In the genomic region with DNA sequence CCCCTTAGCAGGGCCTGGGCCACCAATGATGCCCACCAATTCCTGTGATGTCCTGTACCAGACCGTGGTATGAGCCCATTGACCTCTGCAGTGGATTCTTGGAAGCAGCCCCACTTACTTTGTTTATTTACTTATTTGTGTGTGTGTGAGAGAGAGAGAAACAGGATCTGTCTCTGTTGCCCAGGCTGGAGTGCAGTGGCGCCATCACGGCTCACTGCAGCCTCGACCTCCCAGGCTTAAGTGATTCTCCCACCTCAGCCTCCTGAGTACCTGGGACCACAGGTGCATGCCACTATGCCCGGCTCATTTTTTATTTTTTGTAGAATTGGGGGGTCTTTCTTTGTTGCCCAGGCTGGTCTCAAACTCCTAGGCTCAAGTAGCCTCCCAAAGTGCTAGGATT, we compare ENCODE assay signal across 18 cellular contexts. TPM values are rescaled to one million over a fixed set of nuclear protein-coding genes. Genes with fewer than 3 reads are reported as not detected.
DNase-seq lines count a peak whose midpoint lies in the region; ATAC-seq and TF ChIP-seq lines count a peak whose summit lies in the region.
"Had no signal": no experiment of that assay in that cellular context is flagged by ENCODE, and none has a peak within 500 bp of the region (broad histone marks: within the 10 kb centered on the region; RNA-seq: fewer than 3 reads in every experiment).

No MANE protein-coding gene starts in this region.

- intact Hi-C loops in dorsolateral prefrontal cortex (cut with DNase I), result loop anchor here (5.0 kb wide), 1 partner anchor 39 kb away; no protein-coding TSS in a partner anchor
- intact Hi-C loops in tibial artery (cut with DNase I; ENCODE audit: low total_unique reads), result no loop called here
- intact Hi-C loops in left ventricle myocardium inferior (cut with micrococcal nuclease), result no loop called here

- peaks cover 30% of the 10 kb centered on the region for H3K4me1 ChIP-seq in SJSA1 (replicated peaks)
- peaks cover 0 to 89% (median 48%) of the 10 kb centered on the region in 4 donors for H3K4me1 ChIP-seq in tibial artery
- peaks cover 31% of the 10 kb centered on the region for H3K4me1 ChIP-seq in left ventricle myocardium inferior
- H3K4me1 ChIP-seq: right lobe of liver, thyroid gland had no signal

- H3K27me3 ChIP-seq in SJSA1 (replicated peaks) (no peaks in the 10 kb centered on the region), dorsolateral prefrontal cortex (no peaks in the 10 kb centered on the region), tibial artery (no peaks in the 10 kb centered on the region), left ventricle myocardium inferior (ENCODE audit: low read depth) (no peaks in the 10 kb centered on the region)
- H3K27me3 ChIP-seq: heart right ventricle, right lobe of liver, thyroid gland had no signal

- H3K36me3 ChIP-seq in SJSA1 (peaks cover 51% of the 10 kb centered on the region), tibial artery (peaks cover 0 to 12% (median 6%) of the 10 kb centered on the region in 3 donors), left ventricle myocardium inferior (peaks cover 11% of the 10 kb centered on the region)
- H3K36me3 ChIP-seq: thyroid gland had no signal

- H3K27ac ChIP-seq in SJSA1 (peak overlapping the region; percentile 70), dorsolateral prefrontal cortex (peak overlapping the region in 49 of 59 donors; percentile 13 to 90 (median 72)), tibial artery (peak overlapping the region; percentile 91 to 98), left ventricle myocardium inferior (replicated peaks) (no peak overlapping the region)
- H3K27ac ChIP-seq: C4-2B, KMS-11, thyroid gland had no signal

- peaks cover 41 to 77% (median 64%) of the 10 kb centered on the region in 3 donors for H3K4me1 Mint-ChIP-seq in naive B cell
- H3K4me1 Mint-ChIP-seq in stimulated activated naive CD8-positive, alpha-beta T cell treated with anti-CD3 and anti-CD28 coated beads, Interleukin-15, amount 100 ng/mL, for 72 hours, result peaks cover 75% of the 10 kb centered on the region

- H3K9me3 ChIP-seq in SJSA1 (replicated peaks) (no peaks in the 10 kb centered on the region), tibial artery (no peaks in the 10 kb centered on the region), left ventricle myocardium inferior (replicated peaks) (no peaks in the 10 kb centered on the region)
- H3K9me3 ChIP-seq: heart right ventricle, right lobe of liver, thyroid gland had no signal

- H3K36me3 Mint-ChIP-seq in naive B cell, result no peaks in the 10 kb centered on the region

- H3K27ac Mint-ChIP-seq in naive B cell, result peak overlapping the region in 5 of 6 donors; percentile 49 to 98 (median 94)
- no peak overlapping the region for H3K27ac Mint-ChIP-seq in stimulated activated naive CD8-positive, alpha-beta T cell treated with anti-CD3 and anti-CD28 coated beads, Interleukin-15, amount 100 ng/mL, for 72 hours

- peak overlapping the region in 3 of 8 donors; percentile 14 to 79 (median 25) for H3K4me3 Mint-ChIP-seq in naive B cell
- no peak overlapping the region for H3K4me3 Mint-ChIP-seq in stimulated activated naive CD8-positive, alpha-beta T cell treated with anti-CD3 and anti-CD28 coated beads, Interleukin-15, amount 100 ng/mL, for 72 hours

- H3K9me3 Mint-ChIP-seq in naive B cell, result no peaks in the 10 kb centered on the region
- no peaks in the 10 kb centered on the region for H3K9me3 Mint-ChIP-seq in stimulated activated naive CD8-positive, alpha-beta T cell treated with anti-CD3 and anti-CD28 coated beads, Interleukin-15, amount 100 ng/mL, for 72 hours

- TF ChIP-seq CTCF in dorsolateral prefrontal cortex (IDR thresholded peaks at IDR 0.05 in 54 of 56, conservative IDR thresholded peaks at IDR 0.05 in 2 of 56; ENCODE audit: low read depth in 1 of 56, partially characterized antibody in 56 of 56) (no peak), tibial artery (IDR thresholded peaks at IDR 0.05) (no peak), left ventricle myocardium inferior (IDR thresholded peaks at IDR 0.05; ENCODE audit: borderline replicate concordance) (no peak)

- no peak overlapping the region for H3K4me3 ChIP-seq in SJSA1
- no peak overlapping the region for H3K4me3 ChIP-seq in dorsolateral prefrontal cortex
- no peak overlapping the region for H3K4me3 ChIP-seq in tibial artery
- H3K4me3 ChIP-seq in left ventricle myocardium inferior, result no peak overlapping the region
- H3K4me3 ChIP-seq: heart right ventricle, right lobe of liver, thyroid gland had no signal

- peak in 1 of 2 experiments; percentile 40 for DNase-seq in SJSA1 (ENCODE audit: low read depth in 1 of 2, low spot score in 2 of 2)
- no peak for DNase-seq in dorsolateral prefrontal cortex
- DNase-seq in naive B cell, result no peak
- DNase-seq in tibial artery, result no peak
- no peak for DNase-seq in stimulated activated naive CD8-positive, alpha-beta T cell treated with anti-CD3 and anti-CD28 coated beads, Interleukin-15, amount 100 ng/mL, for 72 hours
- DNase-seq in SKM-1 (lab: John Stamatoyannopoulos, UW; ENCODE audit: unreplicated experiment), result no peak
- no peak for DNase-seq in left ventricle myocardium inferior
- DNase-seq: activated CD4-positive, CD25-positive, alpha-beta regulatory T cell treated with anti-CD3 and anti-CD28 coated beads, Interleukin-2, amount 50 U/mL, for 72 hours; heart right ventricle; NCI-H1105; NCI-H526 treated with DMSO at 0.1 percent for 48 hours; nucleus accumbens; right lobe of liver; T1000; thyroid gland had no signal

- no peaks in the 10 kb centered on the region for H3K27me3 Mint-ChIP-seq in naive B cell
- no peaks in the 10 kb centered on the region for H3K27me3 Mint-ChIP-seq in stimulated activated naive CD8-positive, alpha-beta T cell treated with anti-CD3 and anti-CD28 coated beads, Interleukin-15, amount 100 ng/mL, for 72 hours

- ATAC-seq in naive B cell (ENCODE audit: low read depth in 2 of 2), result no peak
- no peak for ATAC-seq in stimulated activated naive CD8-positive, alpha-beta T cell treated with anti-CD3 and anti-CD28 coated beads, Interleukin-15, amount 100 ng/mL, for 72 hours
- no peak for ATAC-seq in HG02840 (IDR thresholded peaks at IDR 0.05; ENCODE audit: low FRiP score, unreplicated experiment)
- ATAC-seq: heart right ventricle had no signal

RNA-seq across cellular contexts. Expression of gene MYO9B, which starts 13.0 kb away (rescaled TPM):
- 26.7 and 39.9 TPM in 2 replicates for total RNA-seq in SJSA1 (2014; rRNA removed; shearing (Covaris generic))
- total RNA-seq in dorsolateral prefrontal cortex, result 100 to 1,000 TPM in 63 of 120 experiments, 10 to 100 TPM in 57; 49.9 to 250 (median 101) TPM
- polyA plus RNA-seq in naive B cell (ENCODE audit: low read depth in 6 of 6), result 10 to 100 TPM in 2 of 6 donors, 1 to 10 TPM in 4; 3.1 to 34.9 (median 6.9) TPM
- total RNA-seq in left ventricle myocardium inferior, result 30.7 TPM

RNA-seq across cellular contexts. Expression of gene HAUS8, which starts 13.3 kb away (rescaled TPM):
- total RNA-seq in SJSA1 (2014; rRNA removed; shearing (Covaris generic)), result 19.1 and 21.5 TPM in 2 replicates
- total RNA-seq in dorsolateral prefrontal cortex (1 to 10 TPM; 1.9 to 8.7 (median 4.2) TPM), left ventricle myocardium inferior (3.5 TPM)
- 10 to 100 TPM in 2 of 6 donors, 1 to 10 TPM in 4; 3.9 to 11.4 (median 7.2) TPM for polyA plus RNA-seq in naive B cell (ENCODE audit: low read depth in 6 of 6)

Comparison
In these comparisons a context has a peak if more than half of its experiments do, and no peak if none do; other contexts are left out.
1. H3K27ac Mint-ChIP-seq: peak in naive B cell (5 of 6); none in stimulated activated naive CD8-positive, alpha-beta T cell treated with anti-CD3 and anti-CD28 coated beads, Interleukin-15, amount 100 ng/mL, for 72 hours (0 of 2).
2. intact Hi-C loops: an anchor here in dorsolateral prefrontal cortex (5.0 kb wide); none called in tibial artery and left ventricle myocardium inferior.